Comparison of ENCODE assay signal across 13 cellular contexts in the genomic region with DNA sequence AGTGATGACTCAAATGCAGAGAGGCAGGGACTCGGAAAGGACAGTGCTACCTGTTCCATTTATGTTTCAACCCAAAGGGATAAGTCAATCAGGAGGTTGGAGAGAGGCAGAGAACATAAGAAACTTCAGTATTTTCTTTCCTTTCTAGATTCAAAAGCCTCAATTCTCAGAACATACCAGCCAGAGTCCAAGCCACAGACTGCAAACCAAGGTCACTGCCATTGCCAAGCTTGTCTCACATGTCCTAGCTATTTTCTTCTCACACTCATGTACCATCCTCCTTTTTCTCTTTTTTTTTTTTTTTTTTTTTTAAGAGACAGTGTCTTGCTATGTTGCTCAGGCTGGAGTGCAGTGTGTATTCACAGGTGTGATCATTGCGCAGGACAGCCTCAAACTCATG.
DNase-seq lines count a peak whose midpoint lies in the region; ATAC-seq and TF ChIP-seq lines count a peak whose summit lies in the region.
"Had no signal": no experiment of that assay in that cellular context is flagged by ENCODE, and none has a peak within 500 bp of the region (broad histone marks: within the 10 kb centered on the region; RNA-seq: fewer than 3 reads in every experiment).

No MANE protein-coding gene starts in this region.

- WGBS in right cardiac atrium = 95% methylated on average over 2 of the region's 2 CpGs
- 93% methylated on average over 2 of the region's 2 CpGs for WGBS in esophagus muscularis mucosa

- DNase-seq in right cardiac atrium (no peak), left cardiac atrium (no peak), esophagus muscularis mucosa (ENCODE audit: extremely low spot score) (no peak), BE2C (no peak), GDM1 (lab: John Stamatoyannopoulos, UW) (no peak)
- DNase-seq: Caco-2; CD8-positive, alpha-beta memory T cell; DND-41; GF-D8 had no signal

- H3K4me1 ChIP-seq in right cardiac atrium (ENCODE audit: control insufficient read depth, insufficient read depth, low read length) (peaks cover 18% of the 10 kb centered on the region), esophagus muscularis mucosa (peaks cover 58 to 96% (median 88%) of the 10 kb centered on the region in 4 donors), stomach smooth muscle (ENCODE audit: control insufficient read depth, insufficient read depth, low read length) (peaks cover 48% of the 10 kb centered on the region), BE2C (no peaks in the 10 kb centered on the region)
- H3K4me1 ChIP-seq: HAP-1 had no signal

- no peak for TF ChIP-seq POLR2A in esophagus muscularis mucosa (IDR thresholded peaks at IDR 0.05; ENCODE audit: low read depth)

- H3K27ac ChIP-seq in right cardiac atrium (ENCODE audit: low read length) (peak overlapping the region; percentile 69), esophagus muscularis mucosa (replicated peaks in 1 of 4) (peak overlapping the region; percentile 32 to 95 (median 68)), stomach smooth muscle (ENCODE audit: low read length) (peak overlapping the region; percentile 24)
- H3K27ac ChIP-seq: A549, BLaER1 had no signal

- intact Hi-C loops in right cardiac atrium (cut with DNase I) = no loop called here
- intact Hi-C loops in left cardiac atrium (cut with DNase I) = no loop called here
- intact Hi-C loops in esophagus muscularis mucosa (cut with DNase I) = no loop called here

- H3K27me3 ChIP-seq in right cardiac atrium (ENCODE audit: control insufficient read depth, insufficient read depth) (no peaks in the 10 kb centered on the region), esophagus muscularis mucosa (no peaks in the 10 kb centered on the region), stomach smooth muscle (ENCODE audit: control insufficient read depth in 1 of 2, insufficient read depth in 2 of 2, low read length in 2 of 2) (no peaks in the 10 kb centered on the region), BE2C (no peaks in the 10 kb centered on the region)
- H3K27me3 ChIP-seq: BLaER1 had no signal

- TF ChIP-seq EP300 in esophagus muscularis mucosa (IDR thresholded peaks at IDR 0.05) = no peak

- TF ChIP-seq CTCF in esophagus muscularis mucosa (IDR thresholded peaks at IDR 0.05) (no peak), BE2C (IDR thresholded peaks at IDR 0.05; ENCODE audit: low read depth, low read length) (no peak)

- ATAC-seq in right cardiac atrium (no peak), left cardiac atrium (no peak)
- ATAC-seq: A549 had no signal

- H3K9me3 ChIP-seq in right cardiac atrium (ENCODE audit: control insufficient read depth, low read length) = no peaks in the 10 kb centered on the region
- H3K9me3 ChIP-seq in esophagus muscularis mucosa = no peaks in the 10 kb centered on the region
- no peaks in the 10 kb centered on the region for H3K9me3 ChIP-seq in stomach smooth muscle (ENCODE audit: control insufficient read depth in 2 of 2, low read length in 2 of 2)
- H3K9me3 ChIP-seq in BE2C = no peaks in the 10 kb centered on the region
- H3K9me3 ChIP-seq: A549, BLaER1, Caco-2, HAP-1 had no signal

- no peak overlapping the region for H3K9ac ChIP-seq in stomach smooth muscle (ENCODE audit: low read length in 2 of 2)
- H3K9ac ChIP-seq: BLaER1 had no signal

- H3K4me3 ChIP-seq in right cardiac atrium (ENCODE audit: low read length) (no peak overlapping the region), esophagus muscularis mucosa (no peak overlapping the region), stomach smooth muscle (ENCODE audit: low read length in 2 of 2) (no peak overlapping the region), BE2C (ENCODE audit: low read depth, low read length) (no peak overlapping the region)
- H3K4me3 ChIP-seq: A549, BLaER1, HAP-1 had no signal

- peaks cover 0 to 4% (median 0%) of the 10 kb centered on the region in 4 donors for H3K36me3 ChIP-seq in esophagus muscularis mucosa
- H3K36me3 ChIP-seq in stomach smooth muscle (ENCODE audit: control insufficient read depth in 2 of 2, insufficient read depth in 2 of 2, low read length in 2 of 2) = peaks cover 7 to 12% of the 10 kb centered on the region in 2 donors
- H3K36me3 ChIP-seq in BE2C = no peaks in the 10 kb centered on the region
- H3K36me3 ChIP-seq: BLaER1, HAP-1 had no signal
